ENCODE assay signal across 21 cellular contexts in genomic region chr1:20265243-20265642, GRCh38. TPM values are rescaled to one million over a fixed set of nuclear protein-coding genes. Genes with fewer than 3 reads are reported as not detected.
A peak's percentile ranks its signal among the peaks of the same experiment; 100 is the strongest.
DNase-seq lines count a peak whose midpoint lies in the region; TF ChIP-seq lines count a peak whose summit lies in the region.
"Had no signal": no experiment of that assay in that cellular context is flagged by ENCODE, and none has a peak within 500 bp of the region (broad histone marks: within the 10 kb centered on the region; RNA-seq: fewer than 3 reads in every experiment).

No MANE protein-coding gene starts in this region.

- no peaks in the 10 kb centered on the region for H3K36me3 ChIP-seq in PC-9 (ENCODE audit: low read depth)
- no peaks in the 10 kb centered on the region for H3K36me3 ChIP-seq in fibroblast of lung (ENCODE audit: control insufficient read depth, insufficient read depth, low read length)
- no peaks in the 10 kb centered on the region for H3K36me3 ChIP-seq in thyroid gland
- H3K36me3 ChIP-seq: adrenal gland, esophagus squamous epithelium, left lung, SJCRH30 had no signal

- TF ChIP-seq CTCF in PC-9 (conservative IDR thresholded peaks at IDR 0.05) (no peak), fibroblast of lung (conservative IDR thresholded peaks at IDR 0.05 in 1 of 2, IDR thresholded peaks at IDR 0.05 in 1 of 2; ENCODE audit: low read depth in 1 of 2, low read length in 2 of 2) (no peak), thyroid gland (IDR thresholded peaks at IDR 0.05) (no peak)

- peak overlapping the region; percentile 19 for H3K4me2 ChIP-seq in PC-9
- no peak overlapping the region for H3K4me2 ChIP-seq in fibroblast of lung (ENCODE audit: extremely low read depth, insufficient read depth, low read length)
- H3K4me2 ChIP-seq: GM23338 had no signal

- H4K20me1 ChIP-seq in PC-9 (ENCODE audit: insufficient read depth) (no peaks in the 10 kb centered on the region), fibroblast of lung (ENCODE audit: control insufficient read depth, extremely low read depth, insufficient read depth, low read length) (no peaks in the 10 kb centered on the region)

- H3K9ac ChIP-seq in fibroblast of lung (ENCODE audit: insufficient read depth, low read length): no peak overlapping the region

- H3K4me3 ChIP-seq in PC-9: no peak overlapping the region
- no peak overlapping the region for H3K4me3 ChIP-seq in fibroblast of lung (replicated peaks in 1 of 4; ENCODE audit: control extremely low read depth in 1 of 4, insufficient read depth in 1 of 4, low read depth in 3 of 4, low read length in 4 of 4)
- no peak overlapping the region for H3K4me3 ChIP-seq in thyroid gland (replicated peaks in 1 of 3)
- H3K4me3 ChIP-seq: adrenal gland, esophagus squamous epithelium, GM12878, GM23338, left lung, SJCRH30, testis had no signal

- H3K9me2 ChIP-seq in PC-9 (ENCODE audit: insufficient read depth): no peaks in the 10 kb centered on the region

- H3K9me3 ChIP-seq in PC-9 (ENCODE audit: insufficient read depth, low read depth): peaks cover 3% of the 10 kb centered on the region; the same call in 1 of the 2 replicates
- no peaks in the 10 kb centered on the region for H3K9me3 ChIP-seq in fibroblast of lung (ENCODE audit: control insufficient read depth, insufficient read depth, low read depth, low read length)
- H3K9me3 ChIP-seq in thyroid gland: no peaks in the 10 kb centered on the region
- H3K9me3 ChIP-seq: adrenal gland, esophagus squamous epithelium, left lung, SJCRH30, testis had no signal

- POLR2A ChIA-PET in PC-9 (lab: Charles Lee; ENCODE audit: unreplicated experiment): no interaction called here

- H3K79me2 ChIP-seq in PC-9 (ENCODE audit: low read depth) (no peaks in the 10 kb centered on the region), fibroblast of lung (ENCODE audit: control insufficient read depth, insufficient read depth, low read length) (no peaks in the 10 kb centered on the region)

- CTCF ChIA-PET in PC-9 (lab: Charles Lee): no interaction called here

- H3K4me1 ChIP-seq in PC-9 (replicated peaks; ENCODE audit: insufficient read depth) (peaks cover 22% of the 10 kb centered on the region), fibroblast of lung (ENCODE audit: control insufficient read depth, extremely low read depth, insufficient read depth, low read length) (no peaks in the 10 kb centered on the region), thyroid gland (peaks cover 11 to 18% of the 10 kb centered on the region in 2 donors)
- H3K4me1 ChIP-seq: adrenal gland, esophagus squamous epithelium, left lung, SJCRH30 had no signal

- intact Hi-C loops in PC-9 (cut with micrococcal nuclease; ENCODE audit: unreplicated experiment): no loop called here
- intact Hi-C loops in thyroid gland (cut with DNase I): no loop called here

- H2AFZ ChIP-seq in PC-9: no peak overlapping the region
- H2AFZ ChIP-seq in fibroblast of lung (ENCODE audit: low read length): no peak overlapping the region
- H2AFZ ChIP-seq: GM23338 had no signal

- BruUV-seq in PC-9 (replicated peaks; lab: Mats Ljungman, UMichigan): no TSS peak

- WGBS in thyroid gland, 2 donors: 14 to 32% methylated on average over 4 of the region's 4 CpGs

- H3F3A ChIP-seq in PC-9 (ENCODE audit: insufficient read depth, low read depth): no peaks in the 10 kb centered on the region

- TF ChIP-seq POLR2A in thyroid gland (IDR thresholded peaks at IDR 0.05): no peak

- no peaks in the 10 kb centered on the region for H3K27me3 ChIP-seq in PC-9 (ENCODE audit: insufficient read depth, low read depth)
- H3K27me3 ChIP-seq in fibroblast of lung (ENCODE audit: control insufficient read depth, insufficient read depth, low read length): no peaks in the 10 kb centered on the region
- no peaks in the 10 kb centered on the region for H3K27me3 ChIP-seq in layer of hippocampus (ENCODE audit: control insufficient read depth, insufficient read depth, low read length)
- H3K27me3 ChIP-seq in thyroid gland: no peaks in the 10 kb centered on the region
- H3K27me3 ChIP-seq: adrenal gland, testis had no signal

- no peak for DNase-seq in PC-9
- peak; percentile 48 to 49 for DNase-seq in fibroblast of lung (ENCODE audit: low read depth in 2 of 2)
- peak; percentile 28 to 36 for DNase-seq in thyroid gland
- no peak for DNase-seq in activated naive CD4-positive, alpha-beta T cell treated with anti-CD3 and anti-CD28 coated beads, Interleukin-2, amount 50 U/mL, for 16 hours
- DNase-seq in NK-92 treated with Interleukin-12 subunit alpha and Interleukin-12 subunit beta, amount 100 ng/mL, for 24 hours (lab: John Stamatoyannopoulos, UW): no peak
- DNase-seq in occipital lobe (lab: John Stamatoyannopoulos, UW): no peak
- DNase-seq: activated CD4-positive, alpha-beta T cell treated with anti-CD3 and anti-CD28 coated beads, Interleukin-2, amount 10 ng/mL, durations not matched to agents 24 days and 14 days; activated CD8-positive, alpha-beta memory T cell treated with anti-CD3 and anti-CD28 coated beads, Interleukin-2, amount 50 U/mL, for 4 hours; adrenal gland; CD4-positive, alpha-beta T cell; effector CD4-positive, alpha-beta T cell; esophagus squamous epithelium; KBM-7; left lung; NCI-H187 treated with DMSO at 0.1 percent for 48 hours; SJCRH30; T-helper 1 cell; testis had no signal

- H3K27ac ChIP-seq in PC-9 (no peak overlapping the region), fibroblast of lung (ENCODE audit: insufficient read depth, low read length) (no peak overlapping the region), layer of hippocampus (ENCODE audit: low read depth, low read length) (peak overlapping the region; percentile 12), thyroid gland (peak overlapping the region in 1 of 3 donors; percentile 25)
- H3K27ac ChIP-seq: adrenal gland, esophagus squamous epithelium, left lung, SJCRH30, testis had no signal

RNA-seq across cellular contexts. Expression of gene VWA5B1, which starts 25.4 kb away (rescaled TPM):
- total RNA-seq in PC-9 (2021): not detected in 2 replicates
- total RNA-seq in fibroblast of lung: not detected in 2 replicates
- not detected in 2 replicates for polyA plus RNA-seq in fibroblast of lung
- not detected in 2 replicates for polyA plus RNA-seq in fibroblast of lung (2012)
- not detected in 2 replicates for polyA minus RNA-seq in fibroblast of lung (ENCODE audit: low replicate concordance)
- total RNA-seq in thyroid gland: under 1 TPM in 1 of 4 donors, not detected in 3; 0.45 TPM
- 0.16 TPM for total RNA-seq in occipital lobe
- total RNA-seq: activated CD4-positive, alpha-beta T cell treated with anti-CD3 and anti-CD28 coated beads, Interleukin-2, amount 10 ng/mL, durations not matched to agents 24 days and 14 days; esophagus squamous epithelium; SJCRH30 had no signal

Comparison
In these comparisons a context has a peak if more than half of its experiments do, and no peak if none do; other contexts are left out.
1. DNase-seq: peak in fibroblast of lung (2 of 2) and thyroid gland (2 of 2); none in PC-9 (0 of 2), activated naive CD4-positive, alpha-beta T cell treated with anti-CD3 and anti-CD28 coated beads, Interleukin-2, amount 50 U/mL, for 16 hours (single experiment), NK-92 treated with Interleukin-12 subunit alpha and Interleukin-12 subunit beta, amount 100 ng/mL, for 24 hours (single experiment) and occipital lobe (single experiment).